1 cellular context compared by ENCODE assay signal in genomic region chr9:127122176-127123151, GRCh38.
TF ChIP-seq lines count a peak whose summit lies in the region.

Gene ANGPTL2, minus strand, starts transcription at chr9:127122635. Its CDS starts 13,904 bp downstream, at chr9:127108731.

TF ChIP-seq in HEK293, 187 proteins besides CTCF, POLR2A, EP300 and RAD21 (continued from another document and continues in another):
- TF ChIP-seq PRDM2 (tag by site-specific recombination; IDR thresholded peaks at IDR 0.05; ENCODE audit: borderline replicate concordance), result no peak
- no peak for TF ChIP-seq ZNF571 (tag by site-specific recombination; IDR thresholded peaks at IDR 0.05)
- TF ChIP-seq, protein P1, sequence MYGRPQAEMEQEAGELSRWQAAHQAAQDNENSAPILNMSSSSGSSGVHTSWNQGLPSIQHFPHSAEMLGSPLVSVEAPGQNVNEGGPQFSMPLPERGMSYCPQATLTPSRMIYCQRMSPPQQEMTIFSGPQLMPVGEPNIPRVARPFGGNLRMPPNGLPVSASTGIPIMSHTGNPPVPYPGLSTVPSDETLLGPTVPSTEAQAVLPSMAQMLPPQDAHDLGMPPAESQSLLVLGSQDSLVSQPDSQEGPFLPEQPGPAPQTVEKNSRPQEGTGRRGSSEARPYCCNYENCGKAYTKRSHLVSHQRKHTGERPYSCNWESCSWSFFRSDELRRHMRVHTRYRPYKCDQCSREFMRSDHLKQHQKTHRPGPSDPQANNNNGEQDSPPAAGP (tag by site-specific recombination; IDR thresholded peaks at IDR 0.05), result peak; percentile 84
- TF ChIP-seq SCRT1 (tag by site-specific recombination; IDR thresholded peaks at IDR 0.05; ENCODE audit: borderline replicate concordance), result no peak
- TF ChIP-seq ZBTB20 (tag by site-specific recombination; IDR thresholded peaks at IDR 0.05), result peak; percentile 53; the same call in 1 of the 2 replicates
- no peak for TF ChIP-seq ZNF623 (tag by site-specific recombination; IDR thresholded peaks at IDR 0.05)
- 0 out of 2 replicates have a peak, but pooled peaks have one; percentile 22 for TF ChIP-seq EGR2 (tag by site-specific recombination; IDR thresholded peaks at IDR 0.05; ENCODE audit: low read depth)
- TF ChIP-seq RBAK (tag by site-specific recombination; IDR thresholded peaks at IDR 0.05), result no peak
- TF ChIP-seq, protein P2, sequence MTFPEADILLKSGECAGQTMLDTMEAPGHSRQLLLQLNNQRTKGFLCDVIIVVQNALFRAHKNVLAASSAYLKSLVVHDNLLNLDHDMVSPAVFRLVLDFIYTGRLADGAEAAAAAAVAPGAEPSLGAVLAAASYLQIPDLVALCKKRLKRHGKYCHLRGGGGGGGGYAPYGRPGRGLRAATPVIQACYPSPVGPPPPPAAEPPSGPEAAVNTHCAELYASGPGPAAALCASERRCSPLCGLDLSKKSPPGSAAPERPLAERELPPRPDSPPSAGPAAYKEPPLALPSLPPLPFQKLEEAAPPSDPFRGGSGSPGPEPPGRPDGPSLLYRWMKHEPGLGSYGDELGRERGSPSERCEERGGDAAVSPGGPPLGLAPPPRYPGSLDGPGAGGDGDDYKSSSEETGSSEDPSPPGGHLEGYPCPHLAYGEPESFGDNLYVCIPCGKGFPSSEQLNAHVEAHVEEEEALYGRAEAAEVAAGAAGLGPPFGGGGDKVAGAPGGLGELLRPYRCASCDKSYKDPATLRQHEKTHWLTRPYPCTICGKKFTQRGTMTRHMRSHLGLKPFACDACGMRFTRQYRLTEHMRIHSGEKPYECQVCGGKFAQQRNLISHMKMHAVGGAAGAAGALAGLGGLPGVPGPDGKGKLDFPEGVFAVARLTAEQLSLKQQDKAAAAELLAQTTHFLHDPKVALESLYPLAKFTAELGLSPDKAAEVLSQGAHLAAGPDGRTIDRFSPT (tag by site-specific recombination; IDR thresholded peaks at IDR 0.05), result peak; percentile 59; the same call in 1 of the 2 replicates
- no peak for TF ChIP-seq BCL11A (tag by site-specific recombination; IDR thresholded peaks at IDR 0.05; ENCODE audit: low read depth)
- no peak for TF ChIP-seq ZNF140 (tag by site-specific recombination; IDR thresholded peaks at IDR 0.05)
- no peak for TF ChIP-seq ZNF2 (tag by site-specific recombination; IDR thresholded peaks at IDR 0.05)
- no peak for TF ChIP-seq ZNF202 (tag by site-specific recombination; IDR thresholded peaks at IDR 0.05; ENCODE audit: borderline replicate concordance)
- no peak for TF ChIP-seq ZNF664 (tag by site-specific recombination; IDR thresholded peaks at IDR 0.05)
- TF ChIP-seq ZNF645 (tag by site-specific recombination; IDR thresholded peaks at IDR 0.05), result no peak
- TF ChIP-seq WT1 (tag by site-specific recombination; IDR thresholded peaks at IDR 0.05), result peak; percentile 33; the same call in 1 of the 2 replicates
- TF ChIP-seq ZSCAN16 (tag by site-specific recombination; IDR thresholded peaks at IDR 0.05), result no peak
- 0 out of 2 replicates have a peak, but pooled peaks have one; percentile 10 for TF ChIP-seq ZNF16 (tag by site-specific recombination; IDR thresholded peaks at IDR 0.05; ENCODE audit: low read depth)
- TF ChIP-seq KLF16 (tag by site-specific recombination; IDR thresholded peaks at IDR 0.05), result peak; percentile 56
- no peak for TF ChIP-seq ZSCAN18 (tag by site-specific recombination; IDR thresholded peaks at IDR 0.05)
- TF ChIP-seq KLF9 (tag by site-specific recombination; IDR thresholded peaks at IDR 0.05; ENCODE audit: low read depth), result peak; percentile 55; the same call in 1 of the 2 replicates
- no peak for TF ChIP-seq ZNF518A (tag by site-specific recombination; conservative IDR thresholded peaks at IDR 0.05; ENCODE audit: low read depth)
- no peak for TF ChIP-seq ZNF555 (tag by site-specific recombination; conservative IDR thresholded peaks at IDR 0.05)
- TF ChIP-seq TSHZ1 (tag by site-specific recombination; IDR thresholded peaks at IDR 0.05; ENCODE audit: borderline replicate concordance), result no peak
- no peak for TF ChIP-seq ZFP3 (tag by site-specific recombination; IDR thresholded peaks at IDR 0.05; ENCODE audit: low read depth)
- no peak for TF ChIP-seq ZNF596 (tag by site-specific recombination; IDR thresholded peaks at IDR 0.05)
- no peak for TF ChIP-seq ZNF843 (tag by site-specific recombination; IDR thresholded peaks at IDR 0.05)
- no peak for TF ChIP-seq ZNF76 (tag by site-specific recombination; IDR thresholded peaks at IDR 0.05; ENCODE audit: borderline replicate concordance, low read depth)
- no peak for TF ChIP-seq GFI1B (tag by site-specific recombination; IDR thresholded peaks at IDR 0.05)
- no peak for TF ChIP-seq ZNF223 (tag by site-specific recombination; IDR thresholded peaks at IDR 0.05)
